ENCODE assay signal across 6 cellular contexts in the genomic region with DNA sequence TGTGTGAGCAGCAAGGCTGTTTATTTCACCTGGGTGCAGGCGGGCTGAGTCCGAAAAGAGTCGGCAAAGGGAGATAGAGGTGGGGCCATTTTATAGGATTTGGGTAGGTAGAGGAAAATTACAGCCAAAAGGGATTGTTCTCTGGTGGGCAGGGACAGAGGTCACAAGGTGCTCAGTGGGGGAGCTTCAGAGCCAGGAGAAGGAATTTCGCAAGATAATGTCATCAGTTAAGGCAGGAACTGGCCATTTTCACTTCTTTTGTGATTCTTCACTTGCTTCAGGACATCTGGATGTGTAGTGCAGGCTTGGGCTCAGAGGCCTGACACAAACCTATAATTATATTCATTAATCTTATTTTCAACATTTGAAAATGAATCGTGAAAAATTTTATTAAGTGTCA.
DNase-seq lines count a peak whose midpoint lies in the region; FAIRE-seq and TF ChIP-seq lines count a peak whose summit lies in the region.
"Not testable (repeated sequence)": the region's sequence is repeated elsewhere in the genome, so short reads cannot be mapped to it uniquely, and the experiment has no call there.

No MANE protein-coding gene starts in this region.

- not testable (repeated sequence) for DNase-seq in H7
- peak; percentile 33 to 51 for DNase-seq in H1 (ENCODE audit: low read depth in 1 of 2, low spot score in 2 of 2)
- peak; percentile 59 for DNase-seq in iPS DF 19.7 (ENCODE audit: low read depth, low spot score)
- peak; percentile 5 for DNase-seq in neural progenitor cell (ENCODE audit: low spot score)

- H3K4me1 Mint-ChIP-seq in neural progenitor cell: not testable (repeated sequence)

- not testable (repeated sequence) for H2BK12ac ChIP-seq in H1 (ENCODE audit: low read depth, low read length)

- not testable (repeated sequence) for H2BK5ac ChIP-seq in H1 (ENCODE audit: low read depth, low read length)

- H3K4me3 ChIP-seq in H7 (ENCODE audit: insufficient read depth, low read depth, low read length): peak overlapping the region; percentile 49; the same call in 1 of the 2 replicates
- peak overlapping the region; percentile 45; the same call in 1 of the 2 replicates for H3K4me3 ChIP-seq in HUES6 (ENCODE audit: low read depth, low read length)
- H3K4me3 ChIP-seq in H1 (ENCODE audit: extremely low read depth in 1 of 4, insufficient read depth in 2 of 4, low read depth in 3 of 4, low read length in 4 of 4): peak overlapping the region in 1 of 4 experiments; percentile 17; a peak in 1 of 8 replicates
- H3K4me3 ChIP-seq in iPS-18a (ENCODE audit: low read length); neural progenitor cell: not testable (repeated sequence)

- 61% methylated on average over 5 of the region's 5 CpGs; no CpG with 5 or more reads in 1 of the 2 experiments for WGBS in H1 (ENCODE audit: extremely low coverage in 1 of 2, insufficient coverage in 1 of 2, insufficient read length in 1 of 2, insufficient replicate concordance in 2 of 2, low coverage in 1 of 2, low lambda C conversion rate in 2 of 2, missing lambda C conversion rate in 1 of 2), 2 experiments

- not testable (repeated sequence) for H3K27ac Mint-ChIP-seq in neural progenitor cell

- not testable (repeated sequence) for H4K8ac ChIP-seq in H1 (ENCODE audit: extremely low read depth, insufficient read depth, low read length)

- not testable (repeated sequence) for H3K79me2 ChIP-seq in H1 (ENCODE audit: control insufficient read depth in 1 of 2, insufficient read depth in 2 of 2, low read length in 2 of 2); neural progenitor cell (ENCODE audit: low read depth)

- H3K36me3 Mint-ChIP-seq in neural progenitor cell: not testable (repeated sequence)

- CTCF ChIA-PET in H1 (lab: Charles Lee; ENCODE audit: partially characterized antibody): interaction anchor here (1.5 kb wide), 1 partner anchor 12 kb away, joined by 4 read pairs; no protein-coding TSS in a partner anchor

- not testable (repeated sequence) for H3K36me3 ChIP-seq in H7 (replicated peaks; ENCODE audit: control insufficient read depth, insufficient read depth, low read length); iPS-18a (ENCODE audit: control insufficient read depth, low read depth, low read length); neural progenitor cell
- H3K36me3 ChIP-seq in HUES6 (ENCODE audit: control insufficient read depth, insufficient read depth, low read length) (peaks cover 24% of the 10 kb centered on the region), H1 (ENCODE audit: control insufficient read depth in 2 of 4, insufficient read depth in 4 of 4, low read length in 3 of 4) (peaks cover 0 to 26% (median 4%) of the 10 kb centered on the region in 4 experiments; a peak in 3 of 8 replicates)

- H3K79me1 ChIP-seq in H1 (ENCODE audit: low read depth, low read length): not testable (repeated sequence)

- H2AFZ ChIP-seq in H1 (ENCODE audit: low read length); neural progenitor cell (replicated peaks): not testable (repeated sequence)

- peak overlapping the region; percentile 94 for H3K27ac ChIP-seq in HUES6 (ENCODE audit: low read depth, low read length)
- H3K27ac ChIP-seq in H1 (ENCODE audit: low read depth, low read length); iPS-18a (ENCODE audit: low read length); neural progenitor cell: not testable (repeated sequence)

- peaks cover 26% of the 10 kb centered on the region for H3K9me3 Mint-ChIP-seq in neural progenitor cell

- H3K56ac ChIP-seq in H1 (replicated peaks; ENCODE audit: insufficient read length, low read depth, low read length): not testable (repeated sequence)

- H3K9ac ChIP-seq in HUES6 (ENCODE audit: low read length) (peak overlapping the region; percentile 83), iPS-18a (ENCODE audit: low read length) (peak overlapping the region; percentile 17)
- H3K9ac ChIP-seq in H1 (replicated peaks in 1 of 4; ENCODE audit: extremely low read depth in 1 of 4, low read depth in 3 of 4, low read length in 3 of 4); neural progenitor cell: not testable (repeated sequence)

- not testable (repeated sequence) for H3K27me3 ChIP-seq in H7 (ENCODE audit: control insufficient read depth, insufficient read depth, low read length); HUES6 (ENCODE audit: control insufficient read depth, insufficient read depth, low read length); H1 (replicated peaks in 1 of 4; ENCODE audit: control insufficient read depth in 3 of 4, extremely low read depth in 1 of 4, insufficient read depth in 3 of 4, low read length in 3 of 4); iPS-18a (ENCODE audit: control insufficient read depth, insufficient read depth, low read length); neural progenitor cell

- H3K4ac ChIP-seq in H1 (replicated peaks; ENCODE audit: insufficient read length, low read depth, low read length): not testable (repeated sequence)

- H3K27me3 Mint-ChIP-seq in neural progenitor cell (ENCODE audit: insufficient read depth, low read depth): not testable (repeated sequence)

- not testable (repeated sequence) for H3F3A ChIP-seq in neural progenitor cell (ENCODE audit: low read depth)

- not testable (repeated sequence) for H4K91ac ChIP-seq in H1 (replicated peaks; ENCODE audit: insufficient read length, low read length)

- not testable (repeated sequence) for H2BK20ac ChIP-seq in H1 (ENCODE audit: low read length)

- peak; percentile 52 for FAIRE-seq in H1 (lab: Jason Lieb, UNC)

- POLR2A ChIA-PET in H1 (lab: Charles Lee; ENCODE audit: partially characterized antibody): interaction anchor here (1.4 kb wide), 1 partner anchor 10 kb away, joined by 3 read pairs; no protein-coding TSS in a partner anchor

- peaks cover 21% of the 10 kb centered on the region for H3K9me3 ChIP-seq in HUES6 (ENCODE audit: control insufficient read depth, insufficient read depth, low read depth, low read length)
- peaks cover 23% of the 10 kb centered on the region in 2 experiments for H3K9me3 ChIP-seq in H1 (ENCODE audit: insufficient read depth in 2 of 2, low read depth in 1 of 2, low read length in 1 of 2)
- H3K9me3 ChIP-seq in iPS-18a (ENCODE audit: control insufficient read depth, low read depth, low read length); neural progenitor cell (ENCODE audit: low read depth): not testable (repeated sequence)

- not testable (repeated sequence) for TF ChIP-seq CTCF in H1 (IDR thresholded peaks at IDR 0.05; ENCODE audit: control extremely low read depth in 1 of 3, insufficient read depth in 1 of 3, low read depth in 1 of 3, low read length in 3 of 3); neural progenitor cell (IDR thresholded peaks at IDR 0.05)

- not testable (repeated sequence) for H2BK15ac ChIP-seq in H1 (ENCODE audit: low read length)

- H3K23me2 ChIP-seq in H1 (ENCODE audit: low read depth, low read length): not testable (repeated sequence)

- not testable (repeated sequence) for TF ChIP-seq RAD21 in H1 (IDR thresholded peaks at IDR 0.05 in 1 of 2, conservative IDR thresholded peaks at IDR 0.05 in 1 of 2; ENCODE audit: low read depth in 2 of 2, low read length in 2 of 2)

- not testable (repeated sequence) for H2BK120ac ChIP-seq in H1 (replicated peaks; ENCODE audit: low read depth, low read length)

- peak overlapping the region in 1 of 2 experiments; percentile 9; a peak in 1 of 4 replicates for H3K4me2 ChIP-seq in H1 (ENCODE audit: insufficient read depth in 1 of 2, low read depth in 2 of 2, low read length in 2 of 2)
- not testable (repeated sequence) for H3K4me2 ChIP-seq in neural progenitor cell

- not testable (repeated sequence) for H3K23ac ChIP-seq in H1 (ENCODE audit: insufficient read length)

- TF ChIP-seq EP300 in H1 (IDR thresholded peaks at IDR 0.05; ENCODE audit: borderline replicate concordance in 1 of 2, low read depth in 2 of 2, low read length in 2 of 2): peak in 1 of 2 experiments; percentile 36; a peak in 1 of 3 replicates

- not testable (repeated sequence) for H4K20me1 ChIP-seq in H1 (replicated peaks in 1 of 2; ENCODE audit: control insufficient read depth in 1 of 2, insufficient read depth in 2 of 2, low read length in 2 of 2); neural progenitor cell (ENCODE audit: low read depth)

- peaks cover 32% of the 10 kb centered on the region for H3K4me1 ChIP-seq in HUES6 (ENCODE audit: control insufficient read depth, insufficient read depth, low read length)
- H3K4me1 ChIP-seq in H1 (replicated peaks in 1 of 4; ENCODE audit: control insufficient read depth in 3 of 4, insufficient read depth in 4 of 4, low read length in 3 of 4): peaks cover 0 to 11% (median 2%) of the 10 kb centered on the region in 4 experiments; a peak in 1 of 7 replicates
- not testable (repeated sequence) for H3K4me1 ChIP-seq in iPS-18a (ENCODE audit: control insufficient read depth, low read depth, low read length); neural progenitor cell

- not testable (repeated sequence) for H3K4me3 Mint-ChIP-seq in neural progenitor cell

- H2AK5ac ChIP-seq in H1 (ENCODE audit: low read depth, low read length): not testable (repeated sequence)

- TF ChIP-seq POLR2A in H1 (IDR thresholded peaks at IDR 0.05; ENCODE audit: control extremely low read depth in 1 of 2, low read depth in 2 of 2, low read length in 2 of 2): not testable (repeated sequence)

- H4K5ac ChIP-seq in H1 (ENCODE audit: insufficient read length, low read depth, low read length): peak overlapping the region; percentile 51

- not testable (repeated sequence) for H3K18ac ChIP-seq in H1 (ENCODE audit: extremely low read depth, low read length)

- H3K14ac ChIP-seq in H1 (ENCODE audit: insufficient read length): not testable (repeated sequence)

TF ChIP-seq in H1, 55 proteins besides CTCF, POLR2A, EP300 and RAD21:
- 0 out of 2 replicates have a peak, but pooled peaks have one; percentile 17 for TF ChIP-seq SP1 (IDR thresholded peaks at IDR 0.05; ENCODE audit: low read depth, low read length)
- 0 out of 2 replicates have a peak, but pooled peaks have one; percentile 40 for TF ChIP-seq TEAD4 (IDR thresholded peaks at IDR 0.05; ENCODE audit: low read depth, low read length)
- TF ChIP-seq NANOG (IDR thresholded peaks at IDR 0.05; ENCODE audit: insufficient read depth, low read depth, low read length, poor library complexity, severe bottlenecking): peak; percentile 39
- 0 out of 2 replicates have a peak, but pooled peaks have one; percentile 58 for TF ChIP-seq TCF12 (IDR thresholded peaks at IDR 0.05; ENCODE audit: low read depth, low read length)
- TF ChIP-seq CEBPB (IDR thresholded peaks at IDR 0.05; ENCODE audit: low read depth, low read length): peak; percentile 86
